ENCODE assay signal across 8 cellular contexts in the genomic region with DNA sequence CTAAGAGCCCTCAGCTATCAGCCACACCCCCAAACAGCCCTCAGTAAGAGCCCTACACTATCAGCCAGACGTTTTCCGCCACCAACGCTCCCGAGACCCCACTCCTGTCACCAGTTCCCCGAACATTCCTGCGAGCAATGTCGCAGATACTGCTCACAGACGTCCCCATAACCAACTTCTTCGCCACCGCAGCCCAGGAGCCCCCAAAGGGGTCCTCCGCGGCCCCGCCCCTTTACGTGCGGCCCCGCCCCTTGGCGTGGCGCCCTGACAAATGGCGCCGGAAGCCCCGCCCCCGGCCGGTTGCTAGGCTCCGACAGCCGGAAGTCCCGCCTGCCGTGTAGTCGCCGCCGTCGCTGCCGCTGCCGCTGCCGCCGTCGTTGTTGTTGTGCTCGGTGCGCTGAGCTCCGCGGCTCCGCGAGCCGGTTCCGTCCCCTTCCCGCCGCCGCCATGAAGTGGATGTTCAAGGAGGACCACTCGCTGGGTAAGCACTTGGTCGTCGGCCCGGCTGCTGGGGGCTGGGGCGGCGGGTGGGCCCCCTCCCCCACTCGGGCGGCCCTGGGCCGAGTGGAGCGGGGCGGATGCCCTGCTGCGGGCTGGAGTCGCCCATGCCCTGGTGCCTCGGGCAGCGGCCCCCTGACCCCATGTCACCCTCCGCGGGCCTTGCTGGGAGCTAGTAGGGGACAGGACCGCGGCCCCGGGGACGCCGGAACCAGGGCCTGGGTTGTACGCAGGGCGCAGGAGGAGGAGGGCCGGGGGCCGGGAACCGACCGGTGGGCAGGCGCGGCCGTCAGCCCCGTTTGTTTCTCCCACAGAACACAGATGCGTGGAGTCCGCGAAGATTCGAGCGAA.
DNase-seq lines count a peak whose midpoint lies in the region; ATAC-seq and TF ChIP-seq lines count a peak whose summit lies in the region.

A gene with protein sequence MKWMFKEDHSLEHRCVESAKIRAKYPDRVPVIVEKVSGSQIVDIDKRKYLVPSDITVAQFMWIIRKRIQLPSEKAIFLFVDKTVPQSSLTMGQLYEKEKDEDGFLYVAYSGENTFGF (plus strand): TSS at position 340 of the 849 bp plus-strand sequence. CDS start 108 bp downstream, at position 448.

- H3K9ac ChIP-seq in iPS-20b (ENCODE audit: low read depth, low read length) = peak within 1 kb of the TSS; percentile 77; the same call in 1 of the 2 replicates

- H3K4me1 ChIP-seq in iPS-20b (ENCODE audit: insufficient read depth, low read length) = peaks cover 15% of the 10 kb centered on the region

- ATAC-seq in GM18867 (IDR thresholded peaks at IDR 0.05; ENCODE audit: unreplicated experiment) (peak; percentile 76), HG03097 (IDR thresholded peaks at IDR 0.05; ENCODE audit: low FRiP score, unreplicated experiment) (peak; percentile 61)

- H3K9me3 ChIP-seq in WERI-Rb-1 (ENCODE audit: severe bottlenecking) (no peaks in the 10 kb centered on the region), iPS-20b (ENCODE audit: insufficient read depth, low read depth, low read length) (no peaks in the 10 kb centered on the region)

- H3K4me3 ChIP-seq in WERI-Rb-1 (ENCODE audit: low read depth, low read length) (peak within 1 kb of the TSS; percentile 58), iPS-20b (ENCODE audit: low read length) (peak within 1 kb of the TSS; percentile 95), skin epidermis (peak within 1 kb of the TSS; percentile 75 to 98 (median 87))

- in situ Hi-C loops in T47D (cut with HindIII; ENCODE audit: low pct_unique_long_range_greater_than_20kb, low sequenced_read_pairs) = no loop called here

- H3K27ac ChIP-seq in WERI-Rb-1 = peak within 1 kb of the TSS; percentile 69
- no peak within 1 kb of the TSS for H3K27ac ChIP-seq in iPS-20b (ENCODE audit: low read length)
- peak within 1 kb of the TSS; percentile 49 to 97 (median 87) for H3K27ac ChIP-seq in skin epidermis

- DNase-seq in 8988T = peak; percentile 77
- DNase-seq in NCI-H2196 (lab: John Stamatoyannopoulos, UW; ENCODE audit: unreplicated experiment) = peak; percentile 62
- peak; percentile 88 for DNase-seq in WERI-Rb-1
- DNase-seq in T47D (ENCODE audit: low read depth in 1 of 2, low spot score in 1 of 2) = peak; percentile 40 to 74

- H3K36me3 ChIP-seq in WERI-Rb-1 (peaks cover 40% of the 10 kb centered on the region), iPS-20b (ENCODE audit: insufficient read depth, low read depth, low read length) (peaks cover 35% of the 10 kb centered on the region)

- no peak for TF ChIP-seq CTCF in WERI-Rb-1 (IDR thresholded peaks at IDR 0.05; ENCODE audit: low read depth, low read length)

- H3K27me3 ChIP-seq in WERI-Rb-1 (ENCODE audit: insufficient read depth, low read depth, severe bottlenecking) (no peaks in the 10 kb centered on the region), iPS-20b (ENCODE audit: insufficient read depth, low read length) (no peaks in the 10 kb centered on the region)
